24 cellular contexts compared by ENCODE assay signal in the genomic region with DNA sequence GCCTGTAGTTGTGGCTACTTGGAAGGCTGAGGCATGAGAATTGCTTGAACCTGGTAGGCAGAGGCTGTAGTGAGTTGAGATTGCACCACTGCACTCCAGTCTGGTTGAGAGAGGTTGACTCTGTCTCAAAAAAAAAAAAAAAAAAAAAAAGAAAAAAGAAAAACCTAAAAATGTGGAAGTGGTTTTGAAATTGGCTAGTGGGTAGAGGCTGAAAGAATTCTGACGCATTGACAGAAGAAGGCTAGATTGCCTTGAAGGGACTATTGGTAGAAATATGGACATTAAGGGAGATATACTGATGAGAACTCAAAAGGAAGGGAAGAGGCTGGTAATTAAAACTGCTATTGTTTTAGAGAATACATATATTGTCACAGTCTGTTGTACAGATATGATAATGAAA. TPM values are rescaled to one million over a fixed set of nuclear protein-coding genes. Genes with fewer than 3 reads are reported as not detected.
DNase-seq lines count a peak whose midpoint lies in the region; ATAC-seq, FAIRE-seq and TF ChIP-seq lines count a peak whose summit lies in the region.
"Had no signal": no experiment of that assay in that cellular context is flagged by ENCODE, and none has a peak within 500 bp of the region (broad histone marks: within the 10 kb centered on the region; RNA-seq: fewer than 3 reads in every experiment).

No MANE protein-coding gene starts in this region.

- POLR2A ChIA-PET in activated CD8-positive, alpha-beta T cell treated with anti-CD3 and anti-CD28 coated beads, Interleukin-2, amount 10 ng/mL, durations not matched to agents 7 days and 5 days (lab: Charles Lee): no interaction called here
- POLR2A ChIA-PET in activated CD8-positive, alpha-beta T cell treated with anti-CD3 and anti-CD28 coated beads for 36 hours (lab: Charles Lee): interaction anchor here (0.6 kb wide), 2 partner anchors 246 to 725 kb away, joined by 3 to 5 read pairs; no protein-coding TSS in a partner anchor

- peak overlapping the region; percentile 58 for H3K27ac Mint-ChIP-seq in activated CD8-positive, alpha-beta T cell treated with anti-CD3 and anti-CD28 coated beads, Interleukin-2, amount 10 ng/mL, durations not matched to agents 7 days and 5 days
- no peak overlapping the region for H3K27ac Mint-ChIP-seq in activated CD8-positive, alpha-beta T cell treated with anti-CD3 and anti-CD28 coated beads for 36 hours
- H3K27ac Mint-ChIP-seq in T-helper 1 cell treated with Interleukin-12 subunit alpha and Interleukin-12 subunit beta and Interleukin-4 antibody, amounts not matched to agents 30 μg/mL and 1 μg/mL, for 36 hours: peak overlapping the region; percentile 77
- H3K27ac Mint-ChIP-seq: CD8-positive, alpha-beta T cell had no signal

- H3K4me1 ChIP-seq in spleen: no peaks in the 10 kb centered on the region
- H3K4me1 ChIP-seq: BE2C, SJCRH30 had no signal

- peaks cover 0 to 23% (median 15%) of the 10 kb centered on the region in 8 donors for H3K9me3 ChIP-seq in spleen
- H3K9me3 ChIP-seq: BE2C, SJCRH30 had no signal

- no peak overlapping the region for H3K27ac ChIP-seq in spleen
- H3K27ac ChIP-seq: PC-9, RWPE1, SJCRH30 had no signal

- H3K36me3 ChIP-seq in spleen: no peaks in the 10 kb centered on the region
- H3K36me3 ChIP-seq: BE2C, SJCRH30 had no signal

- no peak for FAIRE-seq in GM12891 (lab: Jason Lieb, UNC)
- FAIRE-seq: GM12878 had no signal

- TF ChIP-seq POLR2A in GM12891 (IDR thresholded peaks at IDR 0.05; ENCODE audit: low read depth, low read length) (no peak), NB4 (IDR thresholded peaks at IDR 0.05; ENCODE audit: extremely low read depth, insufficient read length) (no peak), spleen (IDR thresholded peaks at IDR 0.05) (no peak)

- intact Hi-C loops in activated CD8-positive, alpha-beta T cell treated with anti-CD3 and anti-CD28 coated beads for 36 hours (cut with micrococcal nuclease): no loop called here
- intact Hi-C loops in spleen (cut with DNase I; ENCODE audit: low total_unique reads): no loop called here

- H3K36me3 Mint-ChIP-seq in activated CD8-positive, alpha-beta T cell treated with anti-CD3 and anti-CD28 coated beads, Interleukin-2, amount 10 ng/mL, durations not matched to agents 7 days and 5 days (ENCODE audit: low read depth): peaks cover 8% of the 10 kb centered on the region
- no peaks in the 10 kb centered on the region for H3K36me3 Mint-ChIP-seq in activated CD8-positive, alpha-beta T cell treated with anti-CD3 and anti-CD28 coated beads for 36 hours (ENCODE audit: low read depth)
- peaks cover 5% of the 10 kb centered on the region for H3K36me3 Mint-ChIP-seq in T-helper 1 cell treated with Interleukin-12 subunit alpha and Interleukin-12 subunit beta and Interleukin-4 antibody, amounts not matched to agents 30 μg/mL and 1 μg/mL, for 36 hours (ENCODE audit: low read depth)
- H3K36me3 Mint-ChIP-seq: CD8-positive, alpha-beta T cell; IgD-negative memory B cell had no signal

- CTCF ChIA-PET in activated CD8-positive, alpha-beta T cell treated with anti-CD3 and anti-CD28 coated beads, Interleukin-2, amount 10 ng/mL, durations not matched to agents 7 days and 5 days (lab: Charles Lee): no interaction called here
- CTCF ChIA-PET in activated CD8-positive, alpha-beta T cell treated with anti-CD3 and anti-CD28 coated beads for 36 hours (lab: Charles Lee): no interaction called here

- H3K9me3 Mint-ChIP-seq in activated CD8-positive, alpha-beta T cell treated with anti-CD3 and anti-CD28 coated beads, Interleukin-2, amount 10 ng/mL, durations not matched to agents 7 days and 5 days (ENCODE audit: insufficient read depth): peaks cover 5% of the 10 kb centered on the region
- H3K9me3 Mint-ChIP-seq in activated CD8-positive, alpha-beta T cell treated with anti-CD3 and anti-CD28 coated beads for 36 hours: peaks cover 7% of the 10 kb centered on the region
- peaks cover 7% of the 10 kb centered on the region for H3K9me3 Mint-ChIP-seq in T-helper 1 cell treated with Interleukin-12 subunit alpha and Interleukin-12 subunit beta and Interleukin-4 antibody, amounts not matched to agents 30 μg/mL and 1 μg/mL, for 36 hours

- peaks cover 0 to 24% (median 0%) of the 10 kb centered on the region in 7 donors for H3K27me3 ChIP-seq in spleen (replicated peaks in 1 of 7)
- H3K27me3 ChIP-seq: BE2C, SJCRH30 had no signal

- WGBS in spleen, 5 donors: 27 to 63% (median 35%) methylated on average over 1 of the region's 1 CpG

- no peak for TF ChIP-seq CTCF in activated CD8-positive, alpha-beta T cell treated with anti-CD3 and anti-CD28 coated beads for 36 hours (IDR thresholded peaks at IDR 0.05)
- TF ChIP-seq CTCF in NB4 (IDR thresholded peaks at IDR 0.05; ENCODE audit: low read depth, low read length) (no peak), spleen (IDR thresholded peaks at IDR 0.05 in 8 of 11, conservative IDR thresholded peaks at IDR 0.05 in 3 of 11) (no peak)

- peak; percentile 44 for ATAC-seq in activated CD8-positive, alpha-beta T cell treated with anti-CD3 and anti-CD28 coated beads, Interleukin-2, amount 10 ng/mL, durations not matched to agents 7 days and 5 days
- no peak for ATAC-seq in activated CD8-positive, alpha-beta T cell treated with anti-CD3 and anti-CD28 coated beads for 36 hours
- ATAC-seq: CD8-positive, alpha-beta T cell; GM12878 had no signal

- peaks cover 11% of the 10 kb centered on the region for H3K27me3 Mint-ChIP-seq in activated CD8-positive, alpha-beta T cell treated with anti-CD3 and anti-CD28 coated beads, Interleukin-2, amount 10 ng/mL, durations not matched to agents 7 days and 5 days (ENCODE audit: low read depth)
- H3K27me3 Mint-ChIP-seq in activated CD8-positive, alpha-beta T cell treated with anti-CD3 and anti-CD28 coated beads for 36 hours: peaks cover 14% of the 10 kb centered on the region
- peaks cover 19% of the 10 kb centered on the region for H3K27me3 Mint-ChIP-seq in T-helper 1 cell treated with Interleukin-12 subunit alpha and Interleukin-12 subunit beta and Interleukin-4 antibody, amounts not matched to agents 30 μg/mL and 1 μg/mL, for 36 hours (ENCODE audit: low read depth)

- peak overlapping the region; percentile 17 for H3K4me3 Mint-ChIP-seq in activated CD8-positive, alpha-beta T cell treated with anti-CD3 and anti-CD28 coated beads, Interleukin-2, amount 10 ng/mL, durations not matched to agents 7 days and 5 days
- no peak overlapping the region for H3K4me3 Mint-ChIP-seq in activated CD8-positive, alpha-beta T cell treated with anti-CD3 and anti-CD28 coated beads for 36 hours
- H3K4me3 Mint-ChIP-seq in T-helper 1 cell treated with Interleukin-12 subunit alpha and Interleukin-12 subunit beta and Interleukin-4 antibody, amounts not matched to agents 30 μg/mL and 1 μg/mL, for 36 hours: peak overlapping the region; percentile 37
- H3K4me3 Mint-ChIP-seq: CD8-positive, alpha-beta T cell had no signal

- H3K4me3 ChIP-seq in NB4 (ENCODE audit: low read depth, low read length): no peak overlapping the region
- no peak overlapping the region for H3K4me3 ChIP-seq in spleen
- H3K4me3 ChIP-seq: GM12878, PC-9, SJCRH30 had no signal

- no peak for DNase-seq in activated CD8-positive, alpha-beta T cell treated with anti-CD3 and anti-CD28 coated beads, Interleukin-2, amount 10 ng/mL, durations not matched to agents 7 days and 5 days
- DNase-seq in activated CD8-positive, alpha-beta T cell treated with anti-CD3 and anti-CD28 coated beads for 36 hours: no peak
- DNase-seq in GM12891 (ENCODE audit: insufficient read length, low spot score) (no peak), NB4 (ENCODE audit: low read depth) (peak; percentile 20), spleen (no peak), NCI-H2081 (lab: John Stamatoyannopoulos, UW) (no peak), occipital lobe (lab: John Stamatoyannopoulos, UW) (no peak)
- DNase-seq: BE2C; CD8-positive, alpha-beta T cell; DMS53; EL; GOT3; NCI-H1048; NCI-H1436 treated with DMSO at 0.1 percent for 48 hours; NCI-H2081 treated with DMSO at 0.1 percent for 48 hours; NCI-H510A; NCI-H748 treated with DMSO at 0.1 percent for 48 hours; NK-92 treated with Interleukin-12 subunit alpha and Interleukin-12 subunit beta, amount 100 ng/mL, for 24 hours; PC-9; SJCRH30 had no signal

- H3K4me1 Mint-ChIP-seq in activated CD8-positive, alpha-beta T cell treated with anti-CD3 and anti-CD28 coated beads, Interleukin-2, amount 10 ng/mL, durations not matched to agents 7 days and 5 days (ENCODE audit: low read depth): peaks cover 21% of the 10 kb centered on the region
- peaks cover 4% of the 10 kb centered on the region for H3K4me1 Mint-ChIP-seq in activated CD8-positive, alpha-beta T cell treated with anti-CD3 and anti-CD28 coated beads for 36 hours (ENCODE audit: low read depth)
- peaks cover 10% of the 10 kb centered on the region for H3K4me1 Mint-ChIP-seq in T-helper 1 cell treated with Interleukin-12 subunit alpha and Interleukin-12 subunit beta and Interleukin-4 antibody, amounts not matched to agents 30 μg/mL and 1 μg/mL, for 36 hours (ENCODE audit: low read depth)

TF ChIP-seq in GM12891, 5 proteins besides CTCF, POLR2A, EP300 and RAD21:
- TF ChIP-seq SPI1 (IDR thresholded peaks at IDR 0.05; ENCODE audit: low read depth, low read length) (0 out of 2 replicates have a peak, but pooled peaks have one; percentile 9), POU2F2 (IDR thresholded peaks at IDR 0.05; ENCODE audit: low read depth, low read length) (no peak), PAX5 (IDR thresholded peaks at IDR 0.05; ENCODE audit: insufficient read depth, low read length, severe bottlenecking) (no peak), POLR2AphosphoS5 (IDR thresholded peaks at IDR 0.05; ENCODE audit: low read depth, low read length) (no peak), TAF1 (IDR thresholded peaks at IDR 0.05; ENCODE audit: low read depth, low read length) (no peak)

RNA-seq across cellular contexts. Expression of a gene that starts 33.7 kb away (rescaled TPM):
- 10 to 100 TPM; 12.7 to 13.5 TPM for total RNA-seq in activated CD8-positive, alpha-beta T cell treated with anti-CD3 and anti-CD28 coated beads, Interleukin-2, amount 10 ng/mL, durations not matched to agents 7 days and 5 days
- 1 to 10 TPM; 5.0 to 5.7 TPM for total RNA-seq in activated CD8-positive, alpha-beta T cell treated with anti-CD3 and anti-CD28 coated beads for 36 hours
- 3.9 TPM for polyA plus RNA-seq in GM12891 (2012; ENCODE audit: low read depth, missing spikeins)
- 10 to 100 TPM; 38.0 to 66.3 (median 50.6) TPM for total RNA-seq in spleen
- 10 to 100 TPM; 10.0 to 21.6 (median 10.8) TPM for polyA plus RNA-seq in spleen
- 6.2 TPM for total RNA-seq in occipital lobe
